1 cellular context compared by ENCODE assay signal in the genomic region with DNA sequence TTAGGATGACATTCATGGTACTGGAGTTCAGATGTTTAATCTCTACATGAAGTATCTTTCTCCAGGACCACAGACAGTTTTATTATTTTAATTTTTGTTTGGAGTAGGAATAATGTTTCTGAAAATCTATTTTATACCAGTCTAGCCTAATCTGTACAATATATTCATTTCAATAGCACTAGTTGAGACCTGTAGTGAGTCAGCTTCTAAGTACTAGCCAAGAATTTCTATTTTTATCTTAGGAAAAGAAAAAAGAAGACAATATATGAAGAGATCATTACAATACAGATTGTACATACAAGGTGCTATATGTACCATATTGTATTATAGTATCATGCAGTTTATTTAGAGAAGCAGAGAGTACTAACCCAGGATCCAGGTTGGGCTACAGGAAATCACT.
TF ChIP-seq lines count a peak whose summit lies in the region.

No MANE protein-coding gene starts in this region.

TF ChIP-seq in IMR-90, 13 proteins besides CTCF, POLR2A, EP300 and RAD21 (continued from another document):
- no peak for TF ChIP-seq MAZ (IDR thresholded peaks at IDR 0.05; ENCODE audit: borderline replicate concordance, low read depth, low read length)
- TF ChIP-seq FOS (IDR thresholded peaks at IDR 0.05; ENCODE audit: low read depth, low read length) = no peak
- TF ChIP-seq CHD1 (IDR thresholded peaks at IDR 0.05; ENCODE audit: low read depth, low read length) = no peak
